ENCODE assay signal across 15 cellular contexts in the genomic region with DNA sequence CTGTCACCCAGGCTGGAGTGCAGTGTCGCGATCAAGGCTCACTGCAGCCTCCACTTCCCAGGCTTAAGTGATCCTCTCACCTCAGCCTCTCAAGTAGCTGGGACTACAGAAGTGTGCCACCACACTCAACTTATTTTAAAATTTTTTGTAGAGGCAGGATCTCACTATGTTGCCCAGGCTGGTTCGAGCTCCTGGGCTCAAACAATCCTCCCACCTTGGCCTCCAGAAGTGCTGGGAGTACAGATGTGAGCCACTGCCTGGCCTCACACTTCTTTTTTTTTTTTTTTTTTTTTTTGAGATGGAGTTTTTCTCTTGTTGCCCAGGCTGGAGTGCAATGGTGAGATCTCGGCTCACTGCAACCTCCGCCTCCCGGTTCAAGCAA. TPM values are rescaled to one million over a fixed set of nuclear protein-coding genes. Genes with fewer than 3 reads are reported as not detected.
"Had no signal": no experiment of that assay in that cellular context is flagged by ENCODE, and none has a peak within 500 bp of the region (broad histone marks: within the 10 kb centered on the region; RNA-seq: fewer than 3 reads in every experiment).

No MANE protein-coding gene starts in this region.

RNA-seq across cellular contexts. Expression of gene MCHR1, which starts 40.9 kb away (rescaled TPM):
- total RNA-seq: activated CD4-positive, alpha-beta memory T cell treated with anti-CD3 and anti-CD28 coated beads for 36 hours; activated CD4-positive, alpha-beta T cell treated with anti-CD3 and anti-CD28 coated beads for 36 hours; activated CD4-positive, alpha-beta T cell treated with anti-CD3 and anti-CD28 coated beads, Interleukin-2, amount 10 ng/mL, durations not matched to agents 24 days and 14 days; activated CD8-positive, alpha-beta memory T cell treated with anti-CD3 and anti-CD28 coated beads for 36 hours; activated CD8-positive, alpha-beta memory T cell treated with anti-CD3 and anti-CD28 coated beads, Interleukin-2, amount 10 ng/mL, durations not matched to agents 7 days and 5 days; activated CD8-positive, alpha-beta T cell treated with anti-CD3 and anti-CD28 coated beads, Interleukin-2, amount 10 ng/mL, durations not matched to agents 7 days and 5 days; activated naive CD4-positive, alpha-beta T cell treated with anti-CD3 and anti-CD28 coated beads for 36 hours; activated naive CD8-positive, alpha-beta T cell treated with anti-CD3 and anti-CD28 coated beads for 36 hours; activated T-helper 1 cell treated with anti-CD3 and anti-CD28 coated beads, Interleukin-12 subunit alpha, Interleukin-12 subunit beta, Interleukin-2, Interleukin-4 antibody, amounts not matched to agents 30 ng/mL and 10 ng/mL and 1 ng/mL, durations not matched to agents 14 hours and 24 hours and 36 hours; activated T-helper 2 cell treated with anti-CD3 and anti-CD28 coated beads, Interferon-gamma antibody, Interleukin-2, Interleukin-4, amounts not matched to agents 10 μg/mL and 5 μg/mL and 100 μg/mL, durations not matched to agents 14 hours and 24 hours and 36 hours; bronchial epithelial cell; esophagus mucosa; T-helper 1 cell treated with Interleukin-12 subunit alpha and Interleukin-12 subunit beta and Interleukin-4 antibody, amounts not matched to agents 30 ng/mL and 1 ng/mL, for 36 hours; T-helper 2 cell treated with Interferon-gamma antibody and Interleukin-4, amounts not matched to agents 100 ng/mL and 5 ng/mL, for 36 hours had no signal
- polyA plus RNA-seq: aorta had no signal
